Comparison of ENCODE assay signal across 26 cellular contexts in genomic region chr2:10923007-10923372, GRCh38. TPM values are rescaled to one million over a fixed set of nuclear protein-coding genes. Genes with fewer than 3 reads are reported as not detected.
"Had no signal": no experiment of that assay in that cellular context is flagged by ENCODE, and none has a peak within 500 bp of the region (broad histone marks: within the 10 kb centered on the region; RNA-seq: fewer than 3 reads in every experiment).

No MANE protein-coding gene starts in this region.

- H3K4me3 Mint-ChIP-seq: IgD-negative memory B cell had no signal

- H3K4me3 ChIP-seq: K562, SJCRH30 had no signal

- H3K27ac ChIP-seq: KMS-11, RWPE1, SJCRH30 had no signal

- H3K4me1 ChIP-seq: SJCRH30 had no signal

- H3K9me3 Mint-ChIP-seq: IgD-negative memory B cell had no signal

- H3K27ac Mint-ChIP-seq: IgD-negative memory B cell had no signal

- H3K9ac ChIP-seq: KMS-11 had no signal

- H3K36me3 ChIP-seq: SJCRH30 had no signal

- FAIRE-seq: K562 had no signal

- DNase-seq: Kasumi-1, MM.1S, MV-4-11, NCI-H1048, NCI-H1105, NCI-H146, NCI-H1694 treated with DMSO at 0.1 percent for 48 hours, NCI-H1930, NCI-H2081, NCI-H2107, NCI-H226, NCI-H446, NCI-H510A, NCI-H524 treated with DMSO at 0.1 percent for 48 hours, NCI-H69, NCI-H774, PC-3, SHP77 treated with DMSO at 0.1 percent for 48 hours, SJCRH30 had no signal

- H3K36me3 Mint-ChIP-seq: IgD-negative memory B cell had no signal

- H3K9me3 ChIP-seq: SJCRH30 had no signal

- ATAC-seq: K562, Panc1, PC-3, SK-N-SH treated with all-trans-retinoic acid at 6 μM for 48 hours had no signal

- H3K4me2 ChIP-seq: KMS-11 had no signal

RNA-seq across cellular contexts. Expression of gene KCNF1, which starts 11.3 kb away (rescaled TPM):
- total RNA-seq: K562, OCI-LY7 had no signal
- polyA plus RNA-seq: IgD-negative memory B cell, K562 had no signal
